In genomic region chr12:114656906-114657596, GRCh38 we compare ENCODE assay signal across 17 cellular contexts. TPM values are rescaled to one million over a fixed set of nuclear protein-coding genes. Genes with fewer than 3 reads are reported as not detected.
DNase-seq lines count a peak whose midpoint lies in the region; ATAC-seq and TF ChIP-seq lines count a peak whose summit lies in the region.
"Had no signal": no experiment of that assay in that cellular context is flagged by ENCODE, and none has a peak within 500 bp of the region (broad histone marks: within the 10 kb centered on the region; RNA-seq: fewer than 3 reads in every experiment).

No MANE protein-coding gene starts in this region.

- H3K9me3 ChIP-seq in SJSA1 (replicated peaks): no peaks in the 10 kb centered on the region
- H3K9me3 ChIP-seq in mesodermal cell (ENCODE audit: control insufficient read depth, low read length): no peaks in the 10 kb centered on the region
- H3K9me3 ChIP-seq: tibial artery had no signal

- H3K27ac ChIP-seq in C4-2B (peak overlapping the region; percentile 96), SJSA1 (peak overlapping the region; percentile 38; the same call in 1 of the 2 replicates), mesodermal cell (ENCODE audit: low read depth, low read length, severe bottlenecking) (peak overlapping the region; percentile 83)
- H3K27ac ChIP-seq: RWPE1, tibial artery had no signal

- ATAC-seq in HG03378 (IDR thresholded peaks at IDR 0.05; ENCODE audit: unreplicated experiment): no peak

- no peaks in the 10 kb centered on the region for H3K36me3 ChIP-seq in SJSA1
- H3K36me3 ChIP-seq in mesodermal cell (ENCODE audit: control insufficient read depth, insufficient read depth, low read length): no peaks in the 10 kb centered on the region
- H3K36me3 ChIP-seq: tibial artery had no signal

- no peak for TF ChIP-seq CTCF in C4-2B (conservative IDR thresholded peaks at IDR 0.05)

- H3K27me3 ChIP-seq in SJSA1 (replicated peaks): no peaks in the 10 kb centered on the region

- H3K4me3 ChIP-seq in SJSA1: no peak overlapping the region
- H3K4me3 ChIP-seq in mesodermal cell (ENCODE audit: extremely low read depth, insufficient read depth, low read length, poor library complexity, severe bottlenecking): no peak overlapping the region
- H3K4me3 ChIP-seq: tibial artery had no signal

- DNase-seq in NCI-H1092 (lab: John Stamatoyannopoulos, UW) (peak; percentile 63), SJSA1 (ENCODE audit: low read depth in 1 of 2, low spot score in 2 of 2) (no peak), COR-L47 (lab: John Stamatoyannopoulos, UW) (no peak), NOMO-1 treated with dmso at 0.1 percent for 144 hours (lab: John Stamatoyannopoulos, UW; ENCODE audit: unreplicated experiment) (no peak), COLO829 (ENCODE audit: low spot score) (no peak)
- DNase-seq: ACHN; activated CD4-positive, alpha-beta T cell treated with anti-CD3 and anti-CD28 coated beads, Interleukin-2, amount 50 U/mL, for 4 hours; activated naive CD4-positive, alpha-beta T cell treated with anti-CD3 and anti-CD28 coated beads, Interleukin-2, amount 10 ng/mL, durations not matched to agents 7 days and 5 days; DMS79; NCI-H2171 treated with DMSO at 0.1 percent for 48 hours; stimulated activated naive CD4-positive, alpha-beta T cell; tibial artery had no signal

- 42 to 59% methylated on average over 2 to 3 of the region's 8 CpGs for WGBS in mesodermal cell (ENCODE audit: insufficient coverage in 2 of 2), 2 experiments

- H3K4me1 ChIP-seq in SJSA1 (replicated peaks) (peaks cover 21% of the 10 kb centered on the region), mesodermal cell (ENCODE audit: control insufficient read depth, insufficient read depth, low read length, poor library complexity, severe bottlenecking) (peaks cover 42% of the 10 kb centered on the region)
- H3K4me1 ChIP-seq: tibial artery had no signal

RNA-seq across cellular contexts. Expression of gene TBX3, which starts 26.9 kb away (rescaled TPM):
- total RNA-seq in SJSA1 (2014; rRNA removed; shearing (Covaris generic)): 28.8 and 37.4 TPM in 2 replicates
- 73.1 TPM for polyA plus RNA-seq in mesodermal cell (2013, experiment 1 of 2)
- 94.7 TPM for polyA plus RNA-seq in mesodermal cell (2013, experiment 2 of 2)
- polyA plus RNA-seq: IgD-negative memory B cell had no signal

Comparison
In these comparisons a context has a peak if more than half of its experiments do, and no peak if none do; other contexts are left out.
1. H3K27ac ChIP-seq: peak in every context shown above with its lines; median percentile 96 in C4-2B; 83 in mesodermal cell; 38 in SJSA1.